13 cellular contexts compared by ENCODE assay signal in genomic region chr1:193438771-193439170, GRCh38.
DNase-seq lines count a peak whose midpoint lies in the region; ATAC-seq and TF ChIP-seq lines count a peak whose summit lies in the region.
"Had no signal": no experiment of that assay in that cellular context is flagged by ENCODE, and none has a peak within 500 bp of the region (broad histone marks: within the 10 kb centered on the region; RNA-seq: fewer than 3 reads in every experiment).

No MANE protein-coding gene starts in this region.

- POLR2A ChIA-PET in CD8-positive, alpha-beta T cell (lab: Charles Lee): interaction anchor here (2.3 kb wide), 1 partner anchor 20 kb away, joined by 5 read pairs; no protein-coding TSS in a partner anchor

- H3K27ac ChIP-seq in CD8-positive, alpha-beta T cell (ENCODE audit: low read depth, low read length): no peak overlapping the region
- no peak overlapping the region for H3K27ac ChIP-seq in right cardiac atrium (ENCODE audit: low read length)
- H3K27ac ChIP-seq: lower lobe of right lung, parathyroid adenoma, SJCRH30, thoracic aorta had no signal

- H3K36me3 Mint-ChIP-seq in CD8-positive, alpha-beta T cell: peaks cover 9% of the 10 kb centered on the region

- WGBS in right cardiac atrium: 90% methylated on average over 1 of the region's 1 CpG

- peaks cover 9% of the 10 kb centered on the region for H3K4me1 ChIP-seq in CD8-positive, alpha-beta T cell (ENCODE audit: insufficient read depth, low read length)
- H3K4me1 ChIP-seq in right cardiac atrium (ENCODE audit: control insufficient read depth, insufficient read depth, low read length): peaks cover 1% of the 10 kb centered on the region
- H3K4me1 ChIP-seq: lower lobe of right lung, parathyroid adenoma, SJCRH30 had no signal

- H3K27me3 ChIP-seq in CD8-positive, alpha-beta T cell (ENCODE audit: insufficient read depth, low read length): no peaks in the 10 kb centered on the region
- no peaks in the 10 kb centered on the region for H3K27me3 ChIP-seq in right cardiac atrium (ENCODE audit: control insufficient read depth, insufficient read depth)
- H3K27me3 ChIP-seq: SJCRH30 had no signal

- no peaks in the 10 kb centered on the region for H3K9me3 ChIP-seq in CD8-positive, alpha-beta T cell (ENCODE audit: low read length)
- H3K9me3 ChIP-seq in right cardiac atrium (ENCODE audit: control insufficient read depth, low read length): no peaks in the 10 kb centered on the region
- H3K9me3 ChIP-seq: SJCRH30 had no signal

- no peaks in the 10 kb centered on the region for H3K36me3 ChIP-seq in CD8-positive, alpha-beta T cell (ENCODE audit: insufficient read depth, low read length)
- H3K36me3 ChIP-seq: lower lobe of right lung, SJCRH30, thoracic aorta had no signal

- DNase-seq in CD8-positive, alpha-beta T cell: no peak
- DNase-seq in Ammon's horn (ENCODE audit: low spot score): no peak
- no peak for DNase-seq in OCI-M2 (lab: John Stamatoyannopoulos, UW; ENCODE audit: unreplicated experiment)
- DNase-seq in right cardiac atrium: no peak
- DNase-seq: activated CD4-positive, alpha-beta T cell treated with anti-CD3 and anti-CD28 coated beads, Interleukin-2, amount 50 U/mL, for 1 hour; lower lobe of right lung; SJCRH30 had no signal

- no peaks in the 10 kb centered on the region for H3K27me3 Mint-ChIP-seq in CD8-positive, alpha-beta T cell (ENCODE audit: low read depth)

- CTCF ChIA-PET in CD8-positive, alpha-beta T cell (lab: Charles Lee): no interaction called here

- peaks cover 24% of the 10 kb centered on the region for H3K9me3 Mint-ChIP-seq in CD8-positive, alpha-beta T cell

- no peak for TF ChIP-seq CTCF in CD8-positive, alpha-beta T cell (IDR thresholded peaks at IDR 0.05)

- intact Hi-C loops in CD8-positive, alpha-beta T cell (cut with DNase I, micrococcal nuclease): no loop called here
- intact Hi-C loops in right cardiac atrium (cut with DNase I): no loop called here

- no peak for ATAC-seq in CD8-positive, alpha-beta T cell
- ATAC-seq in GM19035 (IDR thresholded peaks at IDR 0.05; ENCODE audit: unreplicated experiment): peak; percentile 78
- ATAC-seq in HG02642 (IDR thresholded peaks at IDR 0.05; ENCODE audit: poor library complexity, unreplicated experiment): peak; percentile 55
- peak; percentile 74 for ATAC-seq in HG03432 (IDR thresholded peaks at IDR 0.05; ENCODE audit: unreplicated experiment)
- no peak for ATAC-seq in right cardiac atrium
- ATAC-seq in esophagus mucosa: no peak
- ATAC-seq: lower lobe of right lung had no signal

- no peak overlapping the region for H3K4me3 Mint-ChIP-seq in CD8-positive, alpha-beta T cell

- peaks cover 16% of the 10 kb centered on the region for H3K4me1 Mint-ChIP-seq in CD8-positive, alpha-beta T cell (ENCODE audit: low read depth)

- no peak overlapping the region for H3K4me3 ChIP-seq in CD8-positive, alpha-beta T cell (ENCODE audit: low read depth, low read length)
- H3K4me3 ChIP-seq in right cardiac atrium (ENCODE audit: low read length): no peak overlapping the region
- H3K4me3 ChIP-seq: lower lobe of right lung, SJCRH30, thoracic aorta had no signal

- peak overlapping the region; percentile 11 for H3K27ac Mint-ChIP-seq in CD8-positive, alpha-beta T cell

Comparison
In these comparisons a context has a peak if more than half of its experiments do, and no peak if none do; other contexts are left out.
1. ATAC-seq: peak in GM19035 (single experiment), HG02642 (single experiment) and HG03432 (single experiment); none in CD8-positive, alpha-beta T cell (single experiment), right cardiac atrium (0 of 2) and esophagus mucosa (single experiment).